ENCODE assay signal across 15 cellular contexts in genomic region chrX:140317462-140317861, GRCh38.
"Had no signal": no experiment of that assay in that cellular context is flagged by ENCODE, and none has a peak within 500 bp of the region (broad histone marks: within the 10 kb centered on the region; RNA-seq: fewer than 3 reads in every experiment).

No MANE protein-coding gene starts in this region.

- DNase-seq: effector memory CD4-positive, alpha-beta T cell; esophagus squamous epithelium; foreskin fibroblast; glutamatergic neuron; left colon; naive thymus-derived CD4-positive, alpha-beta T cell; nucleus accumbens; ovary; right cardiac atrium; small intestine; stimulated activated CD4-positive, alpha-beta T cell treated with anti-CD3 and anti-CD28 coated beads, Interleukin-12 subunit alpha, Interleukin-12 subunit beta, amount 100 ng/mL, for 4 hours; stimulated activated naive CD4-positive, alpha-beta T cell treated with Interleukin-2 at 50 U/mL for 16 hours; trophoblast cell had no signal

- H3K4me1 ChIP-seq: esophagus squamous epithelium, gastroesophageal sphincter had no signal

- H3K27ac ChIP-seq: epithelial cell of prostate, esophagus squamous epithelium, gastroesophageal sphincter, ovary had no signal

- H3K27ac Mint-ChIP-seq: naive thymus-derived CD4-positive, alpha-beta T cell had no signal

- H3K4me3 ChIP-seq: esophagus squamous epithelium, gastroesophageal sphincter, ovary had no signal

- H3K4me3 Mint-ChIP-seq: naive thymus-derived CD4-positive, alpha-beta T cell had no signal

- ATAC-seq: gastroesophageal sphincter; left colon; naive thymus-derived CD4-positive, alpha-beta T cell; right cardiac atrium had no signal

- H3K9me3 ChIP-seq: esophagus squamous epithelium, gastroesophageal sphincter, ovary had no signal

- H3K4me1 Mint-ChIP-seq: naive thymus-derived CD4-positive, alpha-beta T cell had no signal

- H3K36me3 ChIP-seq: esophagus squamous epithelium, gastroesophageal sphincter, ovary had no signal

- H3K27me3 Mint-ChIP-seq: naive thymus-derived CD4-positive, alpha-beta T cell had no signal

- H3K36me3 Mint-ChIP-seq: naive thymus-derived CD4-positive, alpha-beta T cell had no signal

- H3K27me3 ChIP-seq: esophagus squamous epithelium, gastroesophageal sphincter, ovary had no signal
